ENCODE assay signal across 24 cellular contexts in the genomic region with DNA sequence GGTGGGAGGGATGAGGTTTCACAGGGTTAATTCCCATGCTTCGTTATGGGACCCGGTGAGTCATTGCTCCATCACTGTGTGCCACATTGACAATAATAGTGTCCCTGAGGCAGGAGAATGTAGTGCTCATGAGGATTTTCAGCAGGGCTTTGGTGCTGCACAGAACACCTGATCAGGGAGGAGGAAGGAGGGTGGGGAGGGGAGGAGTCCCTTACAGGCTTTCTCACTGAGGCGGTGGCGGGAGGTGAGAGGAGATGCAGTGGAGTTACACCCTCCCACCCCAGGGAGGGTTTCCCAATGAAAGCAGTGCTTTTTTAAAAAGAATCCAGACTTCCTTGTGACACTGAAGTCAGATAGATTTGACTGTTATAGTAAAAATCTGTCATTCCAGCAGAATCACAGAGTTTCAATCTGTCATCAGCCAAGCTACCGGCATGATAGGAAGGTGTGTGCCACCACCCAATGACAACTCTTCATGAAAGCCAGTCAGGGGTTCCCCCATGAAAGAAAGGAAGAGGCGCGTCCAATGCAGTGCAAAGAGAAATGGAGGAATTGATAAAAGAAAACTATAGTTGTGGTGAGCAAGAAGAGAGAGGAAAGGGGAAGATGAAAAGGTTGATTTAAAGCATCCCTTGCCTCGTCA.
DNase-seq lines count a peak whose midpoint lies in the region; ATAC-seq and TF ChIP-seq lines count a peak whose summit lies in the region.
"Had no signal": no experiment of that assay in that cellular context is flagged by ENCODE, and none has a peak within 500 bp of the region (broad histone marks: within the 10 kb centered on the region; RNA-seq: fewer than 3 reads in every experiment).

No MANE protein-coding gene starts in this region.

- DNase-seq in activated naive CD4-positive, alpha-beta T cell treated with anti-CD3 and anti-CD28 coated beads, Interleukin-2, amount 50 U/mL, for 72 hours (ENCODE audit: low spot score in 2 of 2), result no peak
- DNase-seq in activated naive CD4-positive, alpha-beta T cell treated with anti-CD3 and anti-CD28 coated beads, Interleukin-2, amount 50 U/mL, for 16 hours, result no peak
- peak; percentile 22 for DNase-seq in RPMI7951 (ENCODE audit: low read depth)
- peak; percentile 7 to 24 for DNase-seq in foreskin fibroblast
- no peak for DNase-seq in heart right ventricle
- no peak for DNase-seq in stimulated activated CD4-positive, alpha-beta T cell treated with anti-CD3 and anti-CD28 coated beads, Interleukin-1b, Interleukin-23, amount 100 ng/mL, for 48 hours
- DNase-seq: AML-193; C1 segment of cervical spinal cord; Calu3; CD8-positive, alpha-beta T cell; DMS153; GF-D8; Kasumi-1; MM.1S; NCI-H1092; NCI-H1436 treated with DMSO at 0.1 percent for 48 hours; NCI-H1930; NCI-H226; NCI-H510A treated with DMSO at 0.1 percent for 48 hours; NCI-H748 treated with DMSO at 0.1 percent for 48 hours; NK-92 treated with Interleukin-12 subunit alpha and Interleukin-12 subunit beta, amount 100 ng/mL, for 24 hours had no signal

- peaks cover 0 to 26% (median 0%) of the 10 kb centered on the region in 9 donors for H3K36me3 ChIP-seq in heart right ventricle
- H3K36me3 ChIP-seq: SJCRH30 had no signal

- H3K9me3 Mint-ChIP-seq in activated naive CD4-positive, alpha-beta T cell treated with anti-CD3 and anti-CD28 coated beads, Interleukin-2, amount 50 U/mL, for 72 hours, result no peaks in the 10 kb centered on the region
- H3K9me3 Mint-ChIP-seq: CD8-positive, alpha-beta T cell had no signal

- no peak overlapping the region for H3K27ac ChIP-seq in heart right ventricle
- H3K27ac ChIP-seq: SJCRH30 had no signal

- peaks cover 0 to 4% (median 0%) of the 10 kb centered on the region in 9 donors for H3K4me1 ChIP-seq in heart right ventricle
- H3K4me1 ChIP-seq: SJCRH30 had no signal

- H3K36me3 Mint-ChIP-seq in activated naive CD4-positive, alpha-beta T cell treated with anti-CD3 and anti-CD28 coated beads, Interleukin-2, amount 50 U/mL, for 72 hours, result no peaks in the 10 kb centered on the region
- H3K36me3 Mint-ChIP-seq: CD8-positive, alpha-beta T cell had no signal

- intact Hi-C loops in heart right ventricle (cut with DNase I), result loop anchor here in 1 of 10 donors (10.0 kb wide), 1 partner anchor 119 kb away; no protein-coding TSS in a partner anchor

- no peak overlapping the region for H3K27ac Mint-ChIP-seq in activated naive CD4-positive, alpha-beta T cell treated with anti-CD3 and anti-CD28 coated beads, Interleukin-2, amount 50 U/mL, for 72 hours
- H3K27ac Mint-ChIP-seq: CD8-positive, alpha-beta T cell had no signal

- H3K9me3 ChIP-seq in heart right ventricle, result no peaks in the 10 kb centered on the region
- H3K9me3 ChIP-seq: SJCRH30 had no signal

- H3K4me3 ChIP-seq in foreskin fibroblast (ENCODE audit: low read depth in 1 of 2, low read length in 2 of 2) (no peak overlapping the region), heart right ventricle (no peak overlapping the region)
- H3K4me3 ChIP-seq: SJCRH30 had no signal

- ATAC-seq in activated naive CD4-positive, alpha-beta T cell treated with anti-CD3 and anti-CD28 coated beads, Interleukin-2, amount 50 U/mL, for 72 hours, result peak; percentile 44 to 58
- ATAC-seq in HG03571 (IDR thresholded peaks at IDR 0.05; ENCODE audit: unreplicated experiment) (no peak), heart right ventricle (no peak)
- ATAC-seq: CD8-positive, alpha-beta T cell; Panc1 had no signal

- TF ChIP-seq CTCF in foreskin fibroblast (IDR thresholded peaks at IDR 0.05; ENCODE audit: low read depth, low read length) (no peak), heart right ventricle (IDR thresholded peaks at IDR 0.05) (no peak)

- no peaks in the 10 kb centered on the region for H3K27me3 ChIP-seq in heart right ventricle
- H3K27me3 ChIP-seq: SJCRH30 had no signal

- 72 to 73% methylated on average over 8 of the region's 8 CpGs for WGBS in heart right ventricle, 2 donors

Comparison
In these comparisons a context has a peak if more than half of its experiments do, and no peak if none do; other contexts are left out.
1. ATAC-seq: peak in activated naive CD4-positive, alpha-beta T cell treated with anti-CD3 and anti-CD28 coated beads, Interleukin-2, amount 50 U/mL, for 72 hours (2 of 2); none in HG03571 (single experiment) and heart right ventricle (0 of 8).
2. DNase-seq: peak in RPMI7951 (single experiment) and foreskin fibroblast (2 of 2); none in activated naive CD4-positive, alpha-beta T cell treated with anti-CD3 and anti-CD28 coated beads, Interleukin-2, amount 50 U/mL, for 72 hours (0 of 2), activated naive CD4-positive, alpha-beta T cell treated with anti-CD3 and anti-CD28 coated beads, Interleukin-2, amount 50 U/mL, for 16 hours (single experiment), heart right ventricle (0 of 2) and stimulated activated CD4-positive, alpha-beta T cell treated with anti-CD3 and anti-CD28 coated beads, Interleukin-1b, Interleukin-23, amount 100 ng/mL, for 48 hours (single experiment).